14 cellular contexts compared by ENCODE assay signal in the genomic region with DNA sequence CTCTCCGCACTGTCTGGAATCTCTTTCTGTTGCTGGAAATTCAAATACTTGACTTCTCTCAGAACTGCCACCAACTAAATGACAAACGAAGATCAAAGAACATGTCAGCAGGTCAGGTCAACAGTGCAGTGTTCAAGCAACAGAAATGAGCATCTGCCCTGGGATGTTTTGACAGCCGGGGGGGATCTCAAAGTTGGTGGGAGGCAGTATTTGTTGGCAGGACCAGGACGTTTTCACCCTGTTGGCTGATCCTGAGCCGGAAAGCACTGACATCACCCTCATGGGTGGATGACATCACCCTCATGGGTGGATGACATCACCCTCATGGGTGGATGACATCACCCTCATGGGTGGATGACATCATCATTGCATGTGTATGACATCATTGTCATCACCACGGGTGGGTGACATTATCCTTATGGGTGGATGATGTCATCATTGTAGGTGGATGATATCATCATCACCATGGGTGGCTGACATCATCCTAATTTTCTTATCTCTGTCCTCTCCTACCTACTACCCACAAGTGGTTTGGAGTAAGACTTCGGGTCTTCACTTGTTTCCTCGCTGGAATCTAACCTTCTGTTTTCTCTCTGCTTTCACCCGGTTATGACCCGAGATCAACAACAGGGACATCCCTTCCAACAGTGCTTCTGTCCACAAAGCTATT. TPM values are rescaled to one million over a fixed set of nuclear protein-coding genes. Genes with fewer than 3 reads are reported as not detected.
DNase-seq lines count a peak whose midpoint lies in the region; ATAC-seq, FAIRE-seq and TF ChIP-seq lines count a peak whose summit lies in the region.
"Had no signal": no experiment of that assay in that cellular context is flagged by ENCODE, and none has a peak within 500 bp of the region (broad histone marks: within the 10 kb centered on the region; RNA-seq: fewer than 3 reads in every experiment).

No MANE protein-coding gene starts in this region.

- H3K18ac ChIP-seq in trophoblast cell (ENCODE audit: low read length), result no peak overlapping the region

- ATAC-seq in activated CD8-positive, alpha-beta memory T cell treated with anti-CD3 and anti-CD28 coated beads, Interleukin-2, amount 10 ng/mL, durations not matched to agents 7 days and 5 days, result no peak
- no peak for ATAC-seq in GM12878
- ATAC-seq in GM19324 (IDR thresholded peaks at IDR 0.05; ENCODE audit: low FRiP score, unreplicated experiment), result no peak
- ATAC-seq in HG02884 (IDR thresholded peaks at IDR 0.05; ENCODE audit: unreplicated experiment), result no peak
- ATAC-seq: Right ventricle myocardium inferior had no signal

- H3K79me1 ChIP-seq in trophoblast cell (ENCODE audit: low read length), result no peaks in the 10 kb centered on the region

- no peaks in the 10 kb centered on the region; a peak in 2 of 4 replicates for H3K27me3 ChIP-seq in GM12878 (replicated peaks in 1 of 2; ENCODE audit: control insufficient read depth in 2 of 2, insufficient read depth in 2 of 2, low read length in 1 of 2)
- no peaks in the 10 kb centered on the region for H3K27me3 ChIP-seq in trophoblast cell (ENCODE audit: insufficient read depth, low read length)

- SMC1A ChIA-PET in GM12878 (lab: Charles Lee; ENCODE audit: uncharacterized antibody, unreplicated experiment), result no interaction called here

- no peak overlapping the region for H3K27ac Mint-ChIP-seq in activated CD8-positive, alpha-beta memory T cell treated with anti-CD3 and anti-CD28 coated beads, Interleukin-2, amount 10 ng/mL, durations not matched to agents 7 days and 5 days
- H3K27ac Mint-ChIP-seq: nephron had no signal

- H3K4me1 ChIP-seq in OCI-LY7 (ENCODE audit: insufficient read depth, low read length, poor library complexity, severe bottlenecking), result no peaks in the 10 kb centered on the region
- H3K4me1 ChIP-seq in GM12878 (ENCODE audit: control insufficient read depth, insufficient read depth, low read length), result no peaks in the 10 kb centered on the region
- H3K4me1 ChIP-seq in trophoblast cell (ENCODE audit: control insufficient read depth in 1 of 2, insufficient read depth in 2 of 2, low read length in 2 of 2), result no peaks in the 10 kb centered on the region

- no peak overlapping the region for H2AK5ac ChIP-seq in trophoblast cell (ENCODE audit: low read length)

- H3K9me3 ChIP-seq in OCI-LY7 (ENCODE audit: low read length) (no peaks in the 10 kb centered on the region), GM12878 (replicated peaks; ENCODE audit: control insufficient read depth, insufficient read depth, low read length) (no peaks in the 10 kb centered on the region), trophoblast cell (ENCODE audit: insufficient read depth, low read depth, low read length) (peaks cover 3% of the 10 kb centered on the region)

- no peak overlapping the region for H2BK12ac ChIP-seq in trophoblast cell (ENCODE audit: low read length)

- H2BK120ac ChIP-seq in trophoblast cell (ENCODE audit: insufficient read depth, low read length, poor library complexity), result no peak overlapping the region

- H3K4me3 Mint-ChIP-seq in activated CD8-positive, alpha-beta memory T cell treated with anti-CD3 and anti-CD28 coated beads, Interleukin-2, amount 10 ng/mL, durations not matched to agents 7 days and 5 days, result no peak overlapping the region
- H3K4me3 Mint-ChIP-seq: nephron had no signal

- no peak for TF ChIP-seq POLR2A in GM12878 (IDR thresholded peaks at IDR 0.05; ENCODE audit: low read depth, low read length)

- BruUV-seq in OCI-LY7 (replicated peaks; lab: Mats Ljungman, UMichigan), result no TSS peak
- no TSS peak for BruUV-seq in GM12878 (replicated peaks; lab: Mats Ljungman, UMichigan)

- H2BK5ac ChIP-seq in trophoblast cell (ENCODE audit: low read depth, low read length, poor library complexity), result no peak overlapping the region

- peak; percentile 48 for DNase-seq in activated CD8-positive, alpha-beta memory T cell treated with anti-CD3 and anti-CD28 coated beads, Interleukin-2, amount 10 ng/mL, durations not matched to agents 7 days and 5 days
- DNase-seq in activated CD8-positive, alpha-beta memory T cell treated with anti-CD3 and anti-CD28 coated beads, Interleukin-2, amount 50 U/mL, for 4 hours, result no peak
- DNase-seq in OCI-LY7 (ENCODE audit: low spot score), result peak; percentile 15
- DNase-seq in GM12878 (ENCODE audit: low read depth, low spot score), result no peak
- peak; percentile 15 to 59 for DNase-seq in trophoblast cell
- no peak for DNase-seq in islet precursor cell

- H3K27ac ChIP-seq in OCI-LY7 (ENCODE audit: low read depth, low read length, poor library complexity, severe bottlenecking) (no peak overlapping the region), GM12878 (ENCODE audit: control insufficient read depth, insufficient read depth) (no peak overlapping the region), trophoblast cell (ENCODE audit: low read depth, low read length) (no peak overlapping the region)
- H3K27ac ChIP-seq: VCaP had no signal

- no peaks in the 10 kb centered on the region for H3K4me1 Mint-ChIP-seq in activated CD8-positive, alpha-beta memory T cell treated with anti-CD3 and anti-CD28 coated beads, Interleukin-2, amount 10 ng/mL, durations not matched to agents 7 days and 5 days

- 25% methylated on average over 10 of the region's 10 CpGs for WGBS in GM12878 (ENCODE audit: insufficient coverage, insufficient replicate concordance, low lambda C conversion rate, missing lambda C conversion rate)
- WGBS in trophoblast cell (ENCODE audit: extremely low coverage, insufficient coverage, insufficient read length), result no CpG with 5 or more reads among the region's 10 CpGs

- FAIRE-seq in GM12878 (lab: Jason Lieb, UNC), result peak; percentile 13
- FAIRE-seq: colon had no signal

- no peak overlapping the region for H3K4me3 ChIP-seq in OCI-LY7 (ENCODE audit: low read depth, low read length, poor library complexity, severe bottlenecking)
- no peak overlapping the region for H3K4me3 ChIP-seq in GM12878
- no peak overlapping the region for H3K4me3 ChIP-seq in trophoblast cell (ENCODE audit: low read depth, low read length)

- no peak overlapping the region for H4K8ac ChIP-seq in trophoblast cell (ENCODE audit: low read depth, low read length)

- H3K79me2 ChIP-seq in OCI-LY7 (ENCODE audit: insufficient read depth, low read depth, low read length) (no peaks in the 10 kb centered on the region), GM12878 (ENCODE audit: control insufficient read depth, insufficient read depth, low read length) (no peaks in the 10 kb centered on the region), trophoblast cell (ENCODE audit: control insufficient read depth, insufficient read depth, low read length, poor library complexity) (no peaks in the 10 kb centered on the region)

- peaks cover 13% of the 10 kb centered on the region for H3K27me3 Mint-ChIP-seq in activated CD8-positive, alpha-beta memory T cell treated with anti-CD3 and anti-CD28 coated beads, Interleukin-2, amount 10 ng/mL, durations not matched to agents 7 days and 5 days

- no peak for TF ChIP-seq EP300 in GM12878 (IDR thresholded peaks at IDR 0.05; ENCODE audit: borderline replicate concordance in 1 of 2, control insufficient read depth in 1 of 2, low read depth in 2 of 2, low read length in 2 of 2)

- in situ Hi-C loops in GM12878 (cut with MboI), result no loop called here

- H3K14ac ChIP-seq in trophoblast cell (ENCODE audit: low read length), result no peak overlapping the region

- no peaks in the 10 kb centered on the region for H3K9me2 ChIP-seq in OCI-LY7 (ENCODE audit: insufficient read depth, low read length)

- no peaks in the 10 kb centered on the region for H3K9me3 Mint-ChIP-seq in activated CD8-positive, alpha-beta memory T cell treated with anti-CD3 and anti-CD28 coated beads, Interleukin-2, amount 10 ng/mL, durations not matched to agents 7 days and 5 days (ENCODE audit: low read depth)
- H3K9me3 Mint-ChIP-seq: nephron had no signal

- H4K20me1 ChIP-seq in OCI-LY7 (ENCODE audit: insufficient read depth, low read length), result no peaks in the 10 kb centered on the region
- H4K20me1 ChIP-seq in GM12878 (ENCODE audit: control insufficient read depth, insufficient read depth), result no peaks in the 10 kb centered on the region

- intact Hi-C loops in OCI-LY7 (cut with micrococcal nuclease; ENCODE audit: unreplicated experiment), result no loop called here
- intact Hi-C loops in GM12878 (cut with micrococcal nuclease; ENCODE audit: unreplicated experiment), result no loop called here

- no peak overlapping the region for H3K4ac ChIP-seq in trophoblast cell (ENCODE audit: low read depth, low read length)

- CTCF ChIA-PET in activated CD8-positive, alpha-beta memory T cell treated with anti-CD3 and anti-CD28 coated beads, Interleukin-2, amount 10 ng/mL, durations not matched to agents 7 days and 5 days (lab: Charles Lee), result no interaction called here
- CTCF ChIA-PET in OCI-LY7 (lab: Charles Lee; ENCODE audit: unreplicated experiment) (no interaction called here), GM12878 (lab: Yijun Ruan, JAX) (no interaction called here)

- H2AFZ ChIP-seq in OCI-LY7 (ENCODE audit: low read length) (no peak overlapping the region), GM12878 (ENCODE audit: control insufficient read depth, low read depth, low read length) (no peak overlapping the region), trophoblast cell (ENCODE audit: insufficient read depth, low read length, poor library complexity) (no peak overlapping the region)

- H3K4me2 ChIP-seq in OCI-LY7 (ENCODE audit: low read length), result no peak overlapping the region
- H3K4me2 ChIP-seq in GM12878 (ENCODE audit: control insufficient read depth, insufficient read depth), result no peak overlapping the region
- H3K4me2 ChIP-seq in trophoblast cell (ENCODE audit: low read length), result no peak overlapping the region

- RAD21 ChIA-PET in GM12878 (lab: Charles Lee; ENCODE audit: unreplicated experiment), result no interaction called here

- no peak overlapping the region for H4K12ac ChIP-seq in trophoblast cell (ENCODE audit: low read depth, low read length)

- H4K91ac ChIP-seq in trophoblast cell (ENCODE audit: low read depth, low read length), result no peak overlapping the region

- TF ChIP-seq RAD21 in GM12878 (IDR thresholded peaks at IDR 0.05; ENCODE audit: insufficient read depth, low read depth, low read length), result no peak

- H3K9ac ChIP-seq in GM12878 (ENCODE audit: control insufficient read depth, insufficient read depth, low read length) (no peak overlapping the region), trophoblast cell (ENCODE audit: low read length) (no peak overlapping the region)

- no peak overlapping the region for H3K23ac ChIP-seq in trophoblast cell (ENCODE audit: low read length)

- H3K36me3 ChIP-seq in OCI-LY7 (ENCODE audit: insufficient read depth, low read length) (no peaks in the 10 kb centered on the region), GM12878 (ENCODE audit: control insufficient read depth in 2 of 2, insufficient read depth in 2 of 2, low read length in 1 of 2) (no peaks in the 10 kb centered on the region), trophoblast cell (ENCODE audit: control insufficient read depth in 1 of 2, insufficient read depth in 2 of 2, low read length in 2 of 2) (no peaks in the 10 kb centered on the region)

- no peaks in the 10 kb centered on the region for H3K36me3 Mint-ChIP-seq in activated CD8-positive, alpha-beta memory T cell treated with anti-CD3 and anti-CD28 coated beads, Interleukin-2, amount 10 ng/mL, durations not matched to agents 7 days and 5 days

- TF ChIP-seq CTCF in OCI-LY7 (conservative IDR thresholded peaks at IDR 0.05; ENCODE audit: low read length) (no peak), GM12878 (IDR thresholded peaks at IDR 0.05 in 2 of 3, conservative IDR thresholded peaks at IDR 0.05 in 1 of 3; ENCODE audit: control insufficient read depth in 2 of 3, extremely low read depth in 1 of 3, insufficient read depth in 1 of 3, low read depth in 3 of 3, low read length in 3 of 3) (no peak)

- POLR2A ChIA-PET in OCI-LY7 (lab: Charles Lee), result no interaction called here
- POLR2A ChIA-PET in GM12878 (lab: Charles Lee), result interaction anchor here (0.6 kb wide), 1 partner anchor 99 kb away, joined by 3 read pairs; no protein-coding TSS in a partner anchor

RNA-seq across cellular contexts. Expression of a gene that starts 18.9 kb away (rescaled TPM):
- total RNA-seq in activated CD8-positive, alpha-beta memory T cell treated with anti-CD3 and anti-CD28 coated beads, Interleukin-2, amount 10 ng/mL, durations not matched to agents 7 days and 5 days, result under 1 TPM in 1 of 2 experiments, not detected in 1; 0.26 TPM
- 1.1 and 2.3 TPM in 2 replicates for total RNA-seq in OCI-LY7 (2014; rRNA removed; shearing (Covaris generic))
- total RNA-seq in OCI-LY7 (2022), result 0.57 and 0.89 TPM in 2 replicates
- total RNA-seq in GM12878 (2013; cell fraction: nucleolus; rRNA removed), result 1.2 and 2.7 TPM in 2 replicates
- 0.76 and 1.5 TPM in 2 replicates for total RNA-seq in GM12878 (2014; rRNA removed)
- 0.45 and 0.46 TPM in 2 replicates for total RNA-seq in GM12878 (2014; rRNA removed; fragmentation: Illumina TruSeq; extraction: Trizol)
- 0.90 and 1.6 TPM in 2 replicates for total RNA-seq in GM12878 (2021)
- polyA plus RNA-seq in GM12878 (2011; ENCODE audit: low read depth), result 3.6 TPM
- polyA plus RNA-seq in GM12878 (2011; rRNA removed), result 0.07 and 0.31 TPM in 2 replicates
- polyA plus RNA-seq in GM12878 (2011; cell fraction: cytosol; rRNA removed), result 0.15 and 0.22 TPM in 2 replicates
- 0.60 and 0.75 TPM in 2 replicates for polyA plus RNA-seq in GM12878 (2011; cell fraction: nucleus; rRNA removed)
- polyA plus RNA-seq in GM12878 (2012), result 11.1 and 11.5 TPM in 2 replicates
- polyA plus RNA-seq in GM12878 (2014; fragmentation: Illumina TruSeq; extraction: Trizol), result 0.65 and 0.70 TPM in 2 replicates
- polyA plus RNA-seq in GM12878 (2014; fragmentation: Nextera tagmentation; extraction: Ambion mirVana), result under 1 TPM; 0.16 to 0.21 TPM
- 0.47 and 0.74 TPM in 2 replicates for polyA plus RNA-seq in GM12878 (2014; rRNA removed)
- 1 to 10 TPM; 1.8 to 2.9 TPM for polyA plus RNA-seq in GM12878 (2016; fragmentation: Nextera tagmentation; extraction: Ambion mirVana)
- polyA minus RNA-seq in GM12878 (2011; rRNA and poly(A)+ RNA removed), result 0.10 and 0.15 TPM in 2 replicates
- polyA minus RNA-seq in GM12878 (2011; cell fraction: cytosol; rRNA and poly(A)+ RNA removed), result not detected in 2 replicates
- polyA minus RNA-seq in GM12878 (2011; cell fraction: nucleus; rRNA and poly(A)+ RNA removed), result 0.24 and 0.86 TPM in 2 replicates
- 0.31 and 0.32 TPM in 2 replicates for polyA plus RNA-seq in trophoblast cell (2013)
- total RNA-seq: MCF 10A, Right ventricle myocardium inferior, ureter had no signal

Comparison
In these comparisons a context has a peak if more than half of its experiments do, and no peak if none do; other contexts are left out.
1. DNase-seq: peak in activated CD8-positive, alpha-beta memory T cell treated with anti-CD3 and anti-CD28 coated beads, Interleukin-2, amount 10 ng/mL, durations not matched to agents 7 days and 5 days (single experiment), OCI-LY7 (single experiment) and trophoblast cell (2 of 2); none in activated CD8-positive, alpha-beta memory T cell treated with anti-CD3 and anti-CD28 coated beads, Interleukin-2, amount 50 U/mL, for 4 hours (single experiment), GM12878 (single experiment) and islet precursor cell (single experiment).